10 cellular contexts compared by ENCODE assay signal in genomic region chr19:38251564-38252051, GRCh38. TPM values are rescaled to one million over a fixed set of nuclear protein-coding genes. Genes with fewer than 3 reads are reported as not detected.
DNase-seq lines count a peak whose midpoint lies in the region; ATAC-seq, FAIRE-seq and TF ChIP-seq lines count a peak whose summit lies in the region.
"Had no signal": no experiment of that assay in that cellular context is flagged by ENCODE, and none has a peak within 500 bp of the region (broad histone marks: within the 10 kb centered on the region; RNA-seq: fewer than 3 reads in every experiment).

No MANE protein-coding gene starts in this region.

- peaks cover 39 to 49% of the 10 kb centered on the region in 2 experiments for H3K4me1 Mint-ChIP-seq in H9

- DNase-seq in H9: no peak
- peak in 1 of 2 donors; percentile 85 for DNase-seq in breast epithelium (ENCODE audit: low spot score in 2 of 2)
- DNase-seq in kidney: peak; percentile 93
- DNase-seq in GM10266 (ENCODE audit: extremely low spot score): no peak
- DNase-seq in activated naive CD4-positive, alpha-beta T cell treated with anti-CD3 and anti-CD28 coated beads, Interleukin-2, amount 50 U/mL, for 72 hours (ENCODE audit: low spot score in 2 of 2): no peak
- DNase-seq in stimulated activated naive CD4-positive, alpha-beta T cell treated with Interleukin-2 at 50 U/mL for 16 hours (lab: John Stamatoyannopoulos, UW): no peak
- DNase-seq: activated T-cell treated with anti-CD3 and anti-CD28 coated beads, Interleukin-2, amount 50 U/mL, for 4 hours had no signal

- no peaks in the 10 kb centered on the region; a peak in 2 of 7 replicates for H3K36me3 Mint-ChIP-seq in H9 (ENCODE audit: insufficient read depth in 1 of 3, low read depth in 3 of 3)
- no peaks in the 10 kb centered on the region for H3K36me3 Mint-ChIP-seq in activated naive CD4-positive, alpha-beta T cell treated with anti-CD3 and anti-CD28 coated beads, Interleukin-2, amount 50 U/mL, for 72 hours

- H3K4me3 ChIP-seq in breast epithelium (peak overlapping the region; percentile 12 to 62 (median 44)), kidney (ENCODE audit: low read length in 2 of 2) (peak overlapping the region; percentile 19 to 45), skeletal muscle tissue (ENCODE audit: low read length in 3 of 3) (peak overlapping the region in 2 of 3 donors; percentile 0 to 13)

- H3K4me2 ChIP-seq in H9 (ENCODE audit: insufficient read depth, insufficient read length, low read length): peak overlapping the region; percentile 71

- no peak overlapping the region for H2BK12ac ChIP-seq in H9 (ENCODE audit: insufficient read length, low read depth, low read length)

- H4K5ac ChIP-seq in H9 (ENCODE audit: insufficient read length, low read depth, low read length): no peak overlapping the region

- no peaks in the 10 kb centered on the region for H3K79me2 ChIP-seq in H9 (ENCODE audit: insufficient read depth, low read length)

- H3K27ac ChIP-seq in H9 (ENCODE audit: insufficient read length, low read depth, low read length): no peak overlapping the region
- peak overlapping the region; percentile 91 to 97 for H3K27ac ChIP-seq in breast epithelium
- peak overlapping the region; percentile 83 to 89 for H3K27ac ChIP-seq in kidney (ENCODE audit: low read depth in 2 of 2, low read length in 2 of 2)
- peak overlapping the region; percentile 86 for H3K27ac ChIP-seq in skeletal muscle tissue (ENCODE audit: low read depth, low read length)

- H3K27ac Mint-ChIP-seq in H9: no peak overlapping the region; a peak in 1 of 7 replicates
- H3K27ac Mint-ChIP-seq in activated naive CD4-positive, alpha-beta T cell treated with anti-CD3 and anti-CD28 coated beads, Interleukin-2, amount 50 U/mL, for 72 hours: peak overlapping the region in 1 of 2 donors; percentile 72

- no peaks in the 10 kb centered on the region for H3K79me1 ChIP-seq in H9 (ENCODE audit: insufficient read depth, low read depth, low read length, poor library complexity, severe bottlenecking)

- H2AFZ ChIP-seq in H9 (ENCODE audit: low read length): no peak overlapping the region

- no peak overlapping the region for H3K23ac ChIP-seq in H9 (ENCODE audit: insufficient read length, low read depth, low read length)

- H3K9ac ChIP-seq in H9 (ENCODE audit: extremely low read depth, insufficient read length, low read length) (no peak overlapping the region), kidney (ENCODE audit: low read length in 2 of 2) (peak overlapping the region; percentile 46 to 55), skeletal muscle tissue (ENCODE audit: low read depth in 1 of 3, low read length in 3 of 3) (peak overlapping the region; percentile 0 to 68 (median 33))

- TF ChIP-seq CTCF in H9 (conservative IDR thresholded peaks at IDR 0.05) (no peak), breast epithelium (IDR thresholded peaks at IDR 0.05) (no peak), kidney (IDR thresholded peaks at IDR 0.05; ENCODE audit: borderline replicate concordance, extremely low read depth, insufficient read depth) (no peak), GM10266 (IDR thresholded peaks at IDR 0.05; ENCODE audit: control insufficient read depth, insufficient read depth, low read depth, missing control alignments) (no peak)

- H3K4me1 ChIP-seq in H9 (ENCODE audit: insufficient read depth, low read length) (peaks cover 3% of the 10 kb centered on the region; the same call in 1 of the 2 replicates), breast epithelium (no peaks in the 10 kb centered on the region), kidney (ENCODE audit: control insufficient read depth in 1 of 2, insufficient read depth in 1 of 2, low read depth in 1 of 2, low read length in 2 of 2) (peaks cover 4 to 9% of the 10 kb centered on the region in 2 donors), skeletal muscle tissue (ENCODE audit: control insufficient read depth in 3 of 3, insufficient read depth in 3 of 3, low read length in 3 of 3) (peaks cover 17 to 19% (median 17%) of the 10 kb centered on the region in 3 donors)

- no CpG with 5 or more reads among the region's 10 CpGs for WGBS in H9 (ENCODE audit: extremely low coverage, insufficient read length, low lambda C conversion rate)

- no peak overlapping the region for H4K91ac ChIP-seq in H9 (ENCODE audit: insufficient read length, low read depth, low read length)

- no peak overlapping the region for H2BK20ac ChIP-seq in H9 (ENCODE audit: low read depth, low read length, poor library complexity, severe bottlenecking)

- H3K9me3 Mint-ChIP-seq in H9: peaks cover 0 to under 1% of the 10 kb centered on the region in 2 experiments; a peak in 1 of 5 replicates
- H3K9me3 Mint-ChIP-seq in activated naive CD4-positive, alpha-beta T cell treated with anti-CD3 and anti-CD28 coated beads, Interleukin-2, amount 50 U/mL, for 72 hours: no peaks in the 10 kb centered on the region
- H3K9me3 Mint-ChIP-seq: activated T-cell treated with anti-CD3 and anti-CD28 coated beads, Interleukin-2, amount 50 U/mL, for 4 hours had no signal

- peak; percentile 27 for TF ChIP-seq POLR2A in breast epithelium (IDR thresholded peaks at IDR 0.05)

- no peak overlapping the region for H2BK5ac ChIP-seq in H9 (ENCODE audit: insufficient read length, low read length)

- peak overlapping the region; percentile 11; the same call in 1 of the 2 replicates for H3K14ac ChIP-seq in H9 (ENCODE audit: insufficient read depth, low read length)

- H2BK120ac ChIP-seq in H9 (ENCODE audit: low read depth, low read length, poor library complexity, severe bottlenecking): no peak overlapping the region

- no peaks in the 10 kb centered on the region for H4K20me1 ChIP-seq in H9 (ENCODE audit: control insufficient read depth, insufficient read depth, insufficient read length)

- H3K4me3 Mint-ChIP-seq in H9: peak overlapping the region in 1 of 2 experiments; percentile 68; a peak in 3 of 5 replicates
- H3K4me3 Mint-ChIP-seq: activated T-cell treated with anti-CD3 and anti-CD28 coated beads, Interleukin-2, amount 50 U/mL, for 4 hours had no signal

- H4K8ac ChIP-seq in H9 (replicated peaks; ENCODE audit: insufficient read length, low read depth, low read length): no peak overlapping the region

- intact Hi-C loops in breast epithelium (cut with DNase I; ENCODE audit: low total_unique reads): no loop called here
- intact Hi-C loops in kidney (cut with DNase I): no loop called here

- H3K9me3 ChIP-seq in H9 (ENCODE audit: control insufficient read depth, low read depth, low read length): no peaks in the 10 kb centered on the region
- H3K9me3 ChIP-seq in breast epithelium: no peaks in the 10 kb centered on the region
- H3K9me3 ChIP-seq in kidney (ENCODE audit: control insufficient read depth in 1 of 2, low read length in 2 of 2): no peaks in the 10 kb centered on the region
- H3K9me3 ChIP-seq in skeletal muscle tissue (ENCODE audit: control insufficient read depth in 3 of 3, low read length in 3 of 3): no peaks in the 10 kb centered on the region

- no peak overlapping the region for H3T11ph ChIP-seq in H9 (ENCODE audit: low read length)

- H2AK5ac ChIP-seq in H9 (ENCODE audit: insufficient read length, low read length): no peak overlapping the region

- no peak overlapping the region for H2BK15ac ChIP-seq in H9 (ENCODE audit: low read depth, low read length)

- H3K18ac ChIP-seq in H9 (ENCODE audit: insufficient read length, low read depth, low read length): no peak overlapping the region

- peaks cover 11% of the 10 kb centered on the region for H3K23me2 ChIP-seq in H9 (ENCODE audit: insufficient read length, low read depth, low read length, poor library complexity, severe bottlenecking)

- H3K4ac ChIP-seq in H9 (ENCODE audit: low read depth, low read length): no peak overlapping the region

- no peak for FAIRE-seq in kidney (lab: Jason Lieb, UNC)

- H3K36me3 ChIP-seq in breast epithelium: no peaks in the 10 kb centered on the region
- no peaks in the 10 kb centered on the region for H3K36me3 ChIP-seq in kidney (ENCODE audit: control insufficient read depth in 1 of 2, insufficient read depth in 2 of 2, low read length in 2 of 2)
- no peaks in the 10 kb centered on the region for H3K36me3 ChIP-seq in skeletal muscle tissue (ENCODE audit: control insufficient read depth in 3 of 3, insufficient read depth in 3 of 3, low read length in 3 of 3)

- no peak overlapping the region for H3K56ac ChIP-seq in H9 (ENCODE audit: insufficient read length, low read depth, low read length)

- H3K27me3 Mint-ChIP-seq in H9 (ENCODE audit: low read depth): peaks cover 20% of the 10 kb centered on the region

- H3K27me3 ChIP-seq in H9 (ENCODE audit: insufficient read depth, low read length) (no peaks in the 10 kb centered on the region; the same call in 1 of the 2 replicates), breast epithelium (no peaks in the 10 kb centered on the region), skeletal muscle tissue (ENCODE audit: control insufficient read depth in 3 of 3, insufficient read depth in 3 of 3, low read length in 3 of 3) (peaks cover 10 to 29% (median 28%) of the 10 kb centered on the region in 3 donors)

- no peak for ATAC-seq in activated naive CD4-positive, alpha-beta T cell treated with anti-CD3 and anti-CD28 coated beads, Interleukin-2, amount 50 U/mL, for 72 hours
- ATAC-seq in GM18909 (IDR thresholded peaks at IDR 0.05; ENCODE audit: poor library complexity, unreplicated experiment): no peak
- ATAC-seq: activated T-cell treated with anti-CD3 and anti-CD28 coated beads, Interleukin-2, amount 50 U/mL, for 4 hours had no signal

RNA-seq across cellular contexts. Expression of gene PPP1R14A, which starts 4.6 kb away (rescaled TPM):
- total RNA-seq in H9 (2021) (18.3 and 19.6 TPM in 2 replicates), breast epithelium (10 to 100 TPM; 39.1 to 83.2 (median 51.2) TPM), kidney (66.0 TPM), skeletal muscle tissue (2.6 TPM)
- 69.9 TPM for polyA plus RNA-seq in kidney (ENCODE audit: insufficient read depth, low read depth, low replicate concordance)
- total RNA-seq in activated naive CD4-positive, alpha-beta T cell treated with anti-CD3 and anti-CD28 coated beads, Interleukin-2, amount 50 U/mL, for 72 hours: under 1 TPM; 0.46 to 0.74 TPM
- total RNA-seq: OCI-LY7 had no signal

RNA-seq across cellular contexts. Expression of gene SPINT2, which starts 12.8 kb away (rescaled TPM):
- total RNA-seq in H9 (2021) (283 and 287 TPM in 2 replicates), breast epithelium (100 to 1,000 TPM in 2 of 3 donors, 10 to 100 TPM in 1; 17.1 to 639 (median 492) TPM), kidney (381 TPM), skeletal muscle tissue (1.6 TPM)
- 425 TPM for polyA plus RNA-seq in kidney (ENCODE audit: insufficient read depth, low read depth, low replicate concordance)
- 100 to 1,000 TPM in 1 of 2 donors, 10 to 100 TPM in 1; 43.0 to 101 TPM for total RNA-seq in activated naive CD4-positive, alpha-beta T cell treated with anti-CD3 and anti-CD28 coated beads, Interleukin-2, amount 50 U/mL, for 72 hours

RNA-seq across cellular contexts. Expression of gene DPF1, which starts 27.6 kb away (rescaled TPM):
- 12.0 and 13.1 TPM in 2 replicates for total RNA-seq in H9 (2021)
- total RNA-seq in breast epithelium: not detected
- not detected for total RNA-seq in kidney
- not detected for polyA plus RNA-seq in kidney (ENCODE audit: insufficient read depth, low read depth, low replicate concordance)
- total RNA-seq in skeletal muscle tissue: 1.0 TPM
- 1 to 10 TPM in 1 of 2 donors, not detected in 1; 2.1 TPM for total RNA-seq in activated naive CD4-positive, alpha-beta T cell treated with anti-CD3 and anti-CD28 coated beads, Interleukin-2, amount 50 U/mL, for 72 hours

RNA-seq across cellular contexts. Expression of gene C19orf33, which starts 52.4 kb away (rescaled TPM):
- total RNA-seq in H9 (2021): 1.2 TPM in 1 of 2 replicates, not detected in the other
- total RNA-seq in breast epithelium: 10 to 100 TPM in 2 of 3 donors, 1 to 10 TPM in 1; 3.5 to 19.3 (median 13.1) TPM
- total RNA-seq in kidney: 43.9 TPM
- 40.3 TPM for polyA plus RNA-seq in kidney (ENCODE audit: insufficient read depth, low read depth, low replicate concordance)
- not detected for total RNA-seq in skeletal muscle tissue
- not detected for total RNA-seq in activated naive CD4-positive, alpha-beta T cell treated with anti-CD3 and anti-CD28 coated beads, Interleukin-2, amount 50 U/mL, for 72 hours
- total RNA-seq: activated T-cell treated with anti-CD3 and anti-CD28 coated beads, Interleukin-2, amount 50 U/mL, for 4 hours; OCI-LY7 had no signal
